Comparison of ENCODE assay signal across 9 cellular contexts in the genomic region with DNA sequence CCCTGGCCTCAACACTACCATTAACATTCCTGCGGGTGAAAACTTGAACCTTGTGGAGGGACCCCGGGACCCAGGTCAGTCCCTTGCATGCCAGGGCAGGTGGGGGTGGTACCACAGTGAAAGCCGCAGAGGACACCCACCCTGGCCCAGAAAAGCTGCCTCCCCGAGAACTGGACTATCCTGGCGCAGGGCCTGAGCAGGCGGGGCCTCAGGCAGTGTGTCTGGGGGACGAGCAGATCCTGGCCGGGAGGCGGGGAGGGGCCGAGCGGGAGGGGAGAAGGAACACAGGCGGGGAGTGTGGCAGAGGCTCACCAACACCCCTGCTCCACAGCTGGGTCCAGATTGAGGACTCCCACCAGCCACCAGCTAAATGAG. TPM values are rescaled to one million over a fixed set of nuclear protein-coding genes. Genes with fewer than 3 reads are reported as not detected.
A peak's percentile ranks its signal among the peaks of the same experiment; 100 is the strongest.
DNase-seq lines count a peak whose midpoint lies in the region; ATAC-seq and TF ChIP-seq lines count a peak whose summit lies in the region.
"Had no signal": no experiment of that assay in that cellular context is flagged by ENCODE, and none has a peak within 500 bp of the region (broad histone marks: within the 10 kb centered on the region; RNA-seq: fewer than 3 reads in every experiment).

No MANE protein-coding gene starts in this region.

- DNase-seq in SK-N-SH: peak; percentile 75
- DNase-seq in endothelial cell (ENCODE audit: low spot score): peak; percentile 58
- DNase-seq in lung microvascular endothelial cell (ENCODE audit: low read depth in 2 of 2): peak; percentile 60 to 62
- DNase-seq in vagina (ENCODE audit: extremely low spot score in 2 of 2): peak in 1 of 2 donors; percentile 92
- DNase-seq in activated T-helper 2 cell treated with anti-CD3 and anti-CD28 coated beads, Interferon-gamma antibody, Interleukin-2, Interleukin-4, amounts not matched to agents 10 μg/mL and 5 μg/mL and 100 μg/mL, durations not matched to agents 14 hours and 24 hours and 36 hours (ENCODE audit: low spot score): no peak
- no peak for DNase-seq in retina
- DNase-seq: T-helper 9 cell had no signal

- no peak overlapping the region for H3K4me3 Mint-ChIP-seq in endothelial cell (ENCODE audit: unreplicated experiment)
- no peak overlapping the region for H3K4me3 Mint-ChIP-seq in activated T-helper 2 cell treated with anti-CD3 and anti-CD28 coated beads, Interferon-gamma antibody, Interleukin-2, Interleukin-4, amounts not matched to agents 10 μg/mL and 5 μg/mL and 100 μg/mL, durations not matched to agents 14 hours and 24 hours and 36 hours (ENCODE audit: low read depth)

- POLR2A ChIA-PET in SK-N-SH (lab: Yijun Ruan, JAX): no interaction called here

- no peak overlapping the region for H2AFZ ChIP-seq in SK-N-SH (ENCODE audit: low read depth)

- H3K27ac ChIP-seq in SK-N-SH (ENCODE audit: low read depth in 2 of 2, low read length in 1 of 2) (no peak overlapping the region), vagina (peak overlapping the region; percentile 99)

- H3K36me3 ChIP-seq in SK-N-SH (replicated peaks in 1 of 2; ENCODE audit: control insufficient read depth in 1 of 2, insufficient read depth in 2 of 2, low read length in 1 of 2) (no peaks in the 10 kb centered on the region), vagina (no peaks in the 10 kb centered on the region)

- H3F3A ChIP-seq in SK-N-SH (replicated peaks; ENCODE audit: insufficient read depth): peaks cover 5% of the 10 kb centered on the region

- H3K27me3 ChIP-seq in SK-N-SH (ENCODE audit: insufficient read depth) (no peaks in the 10 kb centered on the region), vagina (no peaks in the 10 kb centered on the region)

- H3K27ac Mint-ChIP-seq in endothelial cell (ENCODE audit: unreplicated experiment): no peak overlapping the region
- H3K27ac Mint-ChIP-seq in activated T-helper 2 cell treated with anti-CD3 and anti-CD28 coated beads, Interferon-gamma antibody, Interleukin-2, Interleukin-4, amounts not matched to agents 10 μg/mL and 5 μg/mL and 100 μg/mL, durations not matched to agents 14 hours and 24 hours and 36 hours: no peak overlapping the region

- no peak for TF ChIP-seq EP300 in SK-N-SH (IDR thresholded peaks at IDR 0.05; ENCODE audit: borderline replicate concordance in 1 of 2, low read depth in 1 of 2, low read length in 1 of 2)

- H3K9me2 ChIP-seq in SK-N-SH: no peaks in the 10 kb centered on the region

- peaks cover 11% of the 10 kb centered on the region for H3K27me3 Mint-ChIP-seq in endothelial cell (ENCODE audit: unreplicated experiment)
- peaks cover 5% of the 10 kb centered on the region for H3K27me3 Mint-ChIP-seq in activated T-helper 2 cell treated with anti-CD3 and anti-CD28 coated beads, Interferon-gamma antibody, Interleukin-2, Interleukin-4, amounts not matched to agents 10 μg/mL and 5 μg/mL and 100 μg/mL, durations not matched to agents 14 hours and 24 hours and 36 hours (ENCODE audit: low read depth)

- H3K36me3 Mint-ChIP-seq in endothelial cell (ENCODE audit: low read depth, unreplicated experiment): no peaks in the 10 kb centered on the region
- H3K36me3 Mint-ChIP-seq in activated T-helper 2 cell treated with anti-CD3 and anti-CD28 coated beads, Interferon-gamma antibody, Interleukin-2, Interleukin-4, amounts not matched to agents 10 μg/mL and 5 μg/mL and 100 μg/mL, durations not matched to agents 14 hours and 24 hours and 36 hours (ENCODE audit: low read depth): no peaks in the 10 kb centered on the region

- peak overlapping the region; percentile 90; the same call in 1 of the 2 replicates for H3K4me2 ChIP-seq in SK-N-SH

- no peak for TF ChIP-seq CTCF in SK-N-SH (IDR thresholded peaks at IDR 0.05)
- TF ChIP-seq CTCF in endothelial cell (IDR thresholded peaks at IDR 0.05; ENCODE audit: unreplicated experiment): no peak
- TF ChIP-seq CTCF in vagina (IDR thresholded peaks at IDR 0.05): no peak

- no peak overlapping the region for H3K9ac ChIP-seq in SK-N-SH

- H4K20me1 ChIP-seq in SK-N-SH (ENCODE audit: insufficient read depth): 0 out of 2 replicates have a peak, but pooled peaks cover under 1% of the 10 kb centered on the region

- CTCF ChIA-PET in SK-N-SH (lab: Yijun Ruan, JAX): interaction anchor here (1.2 to 11.2 kb wide), 6 partner anchors 8 to 91 kb away, joined by 3 to 284 read pairs (median 5); no protein-coding TSS in a partner anchor

- no peak for TF ChIP-seq RAD21 in SK-N-SH (IDR thresholded peaks at IDR 0.05; ENCODE audit: low read length)

- peak in 1 of 2 donors; percentile 18 for TF ChIP-seq POLR2A in vagina (IDR thresholded peaks at IDR 0.05)

- H3K9me3 ChIP-seq in SK-N-SH (no peaks in the 10 kb centered on the region), vagina (no peaks in the 10 kb centered on the region)

- intact Hi-C loops in vagina (cut with DNase I): loop anchor here (5.0 kb wide), 1 partner anchor 36 kb away; no protein-coding TSS in a partner anchor
- intact Hi-C loops in activated T-helper 2 cell treated with anti-CD3 and anti-CD28 coated beads, Interferon-gamma antibody, Interleukin-2, Interleukin-4, amounts not matched to agents 10 μg/mL and 5 μg/mL and 100 μg/mL, durations not matched to agents 14 hours and 24 hours and 36 hours (cut with micrococcal nuclease): no loop called here

- ATAC-seq in SK-N-SH treated with all-trans-retinoic acid at 6 μM for 48 hours (no peak), HG02759 (IDR thresholded peaks at IDR 0.05; ENCODE audit: unreplicated experiment) (no peak)

- H3K4me1 Mint-ChIP-seq in endothelial cell (ENCODE audit: unreplicated experiment): peaks cover 12% of the 10 kb centered on the region
- no peaks in the 10 kb centered on the region for H3K4me1 Mint-ChIP-seq in activated T-helper 2 cell treated with anti-CD3 and anti-CD28 coated beads, Interferon-gamma antibody, Interleukin-2, Interleukin-4, amounts not matched to agents 10 μg/mL and 5 μg/mL and 100 μg/mL, durations not matched to agents 14 hours and 24 hours and 36 hours (ENCODE audit: low read depth)

- H3K4me1 ChIP-seq in SK-N-SH (ENCODE audit: control insufficient read depth in 1 of 2, insufficient read depth in 2 of 2, low read depth in 1 of 2, low read length in 1 of 2): peaks cover 27 to 37% of the 10 kb centered on the region in 2 experiments; a peak in 3 of 4 replicates
- H3K4me1 ChIP-seq in vagina: peaks cover 69% of the 10 kb centered on the region

- WGBS in SK-N-SH (ENCODE audit: low lambda C conversion rate): 65% methylated on average over 6 of the region's 12 CpGs

- H3K4me3 ChIP-seq in SK-N-SH (ENCODE audit: low read depth in 2 of 2, low read length in 1 of 2) (no peak overlapping the region), vagina (peak overlapping the region; percentile 64 to 76)

- peaks cover 89% of the 10 kb centered on the region; the same call in 1 of the 2 replicates for H3K79me2 ChIP-seq in SK-N-SH (ENCODE audit: insufficient read depth)

- no peaks in the 10 kb centered on the region for H3K9me3 Mint-ChIP-seq in endothelial cell (ENCODE audit: unreplicated experiment)
- H3K9me3 Mint-ChIP-seq in activated T-helper 2 cell treated with anti-CD3 and anti-CD28 coated beads, Interferon-gamma antibody, Interleukin-2, Interleukin-4, amounts not matched to agents 10 μg/mL and 5 μg/mL and 100 μg/mL, durations not matched to agents 14 hours and 24 hours and 36 hours: no peaks in the 10 kb centered on the region

TF ChIP-seq in SK-N-SH, 30 proteins besides CTCF, POLR2A, EP300 and RAD21 (continues in another document):
- no peak for TF ChIP-seq SMC3 (IDR thresholded peaks at IDR 0.05; ENCODE audit: low read depth, low read length)

TF ChIP-seq in SK-N-SH treated with all-trans-retinoic acid at 6 μM for 48 hours, 23 proteins besides CTCF, POLR2A, EP300 and RAD21 (continues in another document):
- TF ChIP-seq ARNTL (CRISPR knock-in tag; IDR thresholded peaks at IDR 0.05; ENCODE audit: borderline replicate concordance, low read depth) (no peak), PPARA (CRISPR knock-in tag; IDR thresholded peaks at IDR 0.05; ENCODE audit: borderline replicate concordance) (no peak), ZNF70 (CRISPR knock-in tag; IDR thresholded peaks at IDR 0.05) (no peak), ZNF8 (CRISPR knock-in tag; IDR thresholded peaks at IDR 0.05) (no peak), ESRRG (CRISPR knock-in tag; IDR thresholded peaks at IDR 0.05) (no peak)

RNA-seq across cellular contexts. Expression of gene AHNAK2, which starts 10.0 kb away (rescaled TPM):
- 33.5 and 36.6 TPM in 2 replicates for polyA plus RNA-seq in SK-N-SH (2012; rRNA removed)
- polyA plus RNA-seq in SK-N-SH (2012; cell fraction: cytosol; rRNA removed): 22.9 and 24.7 TPM in 2 replicates
- polyA plus RNA-seq in SK-N-SH (2012; cell fraction: nucleus; rRNA removed): 70.6 and 92.7 TPM in 2 replicates
- 26.9 TPM for total RNA-seq in endothelial cell (ENCODE audit: unreplicated experiment)
- 6.0 and 21.8 TPM in 2 replicates for total RNA-seq in lung microvascular endothelial cell
- total RNA-seq in vagina: 180 TPM
- total RNA-seq in activated T-helper 2 cell treated with anti-CD3 and anti-CD28 coated beads, Interferon-gamma antibody, Interleukin-2, Interleukin-4, amounts not matched to agents 10 μg/mL and 5 μg/mL and 100 μg/mL, durations not matched to agents 14 hours and 24 hours and 36 hours: 0.02 and 0.07 TPM in 2 replicates

RNA-seq across cellular contexts. Expression of gene CLBA1, which starts 17.4 kb away (rescaled TPM):
- 18.5 and 21.4 TPM in 2 replicates for polyA plus RNA-seq in SK-N-SH (2012; rRNA removed)
- 15.0 and 15.3 TPM in 2 replicates for polyA plus RNA-seq in SK-N-SH (2012; cell fraction: cytosol; rRNA removed)
- 72.4 and 86.2 TPM in 2 replicates for polyA plus RNA-seq in SK-N-SH (2012; cell fraction: nucleus; rRNA removed)
- total RNA-seq in endothelial cell (ENCODE audit: unreplicated experiment): 13.5 TPM
- 3.2 and 3.5 TPM in 2 replicates for total RNA-seq in lung microvascular endothelial cell
- total RNA-seq in vagina: 4.7 TPM
- total RNA-seq in activated T-helper 2 cell treated with anti-CD3 and anti-CD28 coated beads, Interferon-gamma antibody, Interleukin-2, Interleukin-4, amounts not matched to agents 10 μg/mL and 5 μg/mL and 100 μg/mL, durations not matched to agents 14 hours and 24 hours and 36 hours: 0.94 and 1.4 TPM in 2 replicates

RNA-seq across cellular contexts. Expression of gene PLD4, which starts 43.5 kb away (rescaled TPM):
- polyA plus RNA-seq in SK-N-SH (2012; rRNA removed): 0.02 TPM in 2 replicates
- not detected in 2 replicates for polyA plus RNA-seq in SK-N-SH (2012; cell fraction: cytosol; rRNA removed)
- polyA plus RNA-seq in SK-N-SH (2012; cell fraction: nucleus; rRNA removed): 0.14 and 0.19 TPM in 2 replicates
- total RNA-seq in endothelial cell (ENCODE audit: unreplicated experiment) (1.3 TPM), lung microvascular endothelial cell (under 0.01 TPM in 1 of 2 replicates, not detected in the other), vagina (not detected)
- total RNA-seq in activated T-helper 2 cell treated with anti-CD3 and anti-CD28 coated beads, Interferon-gamma antibody, Interleukin-2, Interleukin-4, amounts not matched to agents 10 μg/mL and 5 μg/mL and 100 μg/mL, durations not matched to agents 14 hours and 24 hours and 36 hours: 0.16 and 0.23 TPM in 2 replicates

RNA-seq across cellular contexts. Expression of gene CDCA4, which starts 52.7 kb away (rescaled TPM):
- 23.7 and 26.8 TPM in 2 replicates for polyA plus RNA-seq in SK-N-SH (2012; rRNA removed)
- polyA plus RNA-seq in SK-N-SH (2012; cell fraction: cytosol; rRNA removed): 15.1 and 21.2 TPM in 2 replicates
- 15.7 and 19.5 TPM in 2 replicates for polyA plus RNA-seq in SK-N-SH (2012; cell fraction: nucleus; rRNA removed)
- total RNA-seq in endothelial cell (ENCODE audit: unreplicated experiment) (40.1 TPM), lung microvascular endothelial cell (16.3 and 19.8 TPM in 2 replicates), vagina (15.2 TPM)
- 47.7 and 49.6 TPM in 2 replicates for total RNA-seq in activated T-helper 2 cell treated with anti-CD3 and anti-CD28 coated beads, Interferon-gamma antibody, Interleukin-2, Interleukin-4, amounts not matched to agents 10 μg/mL and 5 μg/mL and 100 μg/mL, durations not matched to agents 14 hours and 24 hours and 36 hours

Comparison
In these comparisons a context has a peak if more than half of its experiments do, and no peak if none do; other contexts are left out.
1. DNase-seq: peak in SK-N-SH (single experiment), endothelial cell (single experiment) and lung microvascular endothelial cell (2 of 2); none in activated T-helper 2 cell treated with anti-CD3 and anti-CD28 coated beads, Interferon-gamma antibody, Interleukin-2, Interleukin-4, amounts not matched to agents 10 μg/mL and 5 μg/mL and 100 μg/mL, durations not matched to agents 14 hours and 24 hours and 36 hours (single experiment) and retina (single experiment).
2. H3K4me3 ChIP-seq: peak in vagina (2 of 2); none in SK-N-SH (0 of 2).